Comparison of ENCODE assay signal across 1 cellular context in genomic region chr15:44231842-44232241, GRCh38.
TF ChIP-seq lines count a peak whose summit lies in the region.

No MANE protein-coding gene starts in this region.

TF ChIP-seq in IMR-90, 13 proteins besides CTCF, POLR2A, EP300 and RAD21 (continued from another document):
- TF ChIP-seq ELK1 (IDR thresholded peaks at IDR 0.05; ENCODE audit: borderline replicate concordance, low read depth, low read length): no peak
- no peak for TF ChIP-seq RFX5 (IDR thresholded peaks at IDR 0.05; ENCODE audit: low read depth, low read length)
- TF ChIP-seq RCOR1 (IDR thresholded peaks at IDR 0.05; ENCODE audit: insufficient replicate concordance, low read length): no peak
- TF ChIP-seq BHLHE40 (IDR thresholded peaks at IDR 0.05; ENCODE audit: low read depth, low read length): no peak
- TF ChIP-seq MAFK (IDR thresholded peaks at IDR 0.05; ENCODE audit: low read depth, low read length): no peak
